In the genomic region with DNA sequence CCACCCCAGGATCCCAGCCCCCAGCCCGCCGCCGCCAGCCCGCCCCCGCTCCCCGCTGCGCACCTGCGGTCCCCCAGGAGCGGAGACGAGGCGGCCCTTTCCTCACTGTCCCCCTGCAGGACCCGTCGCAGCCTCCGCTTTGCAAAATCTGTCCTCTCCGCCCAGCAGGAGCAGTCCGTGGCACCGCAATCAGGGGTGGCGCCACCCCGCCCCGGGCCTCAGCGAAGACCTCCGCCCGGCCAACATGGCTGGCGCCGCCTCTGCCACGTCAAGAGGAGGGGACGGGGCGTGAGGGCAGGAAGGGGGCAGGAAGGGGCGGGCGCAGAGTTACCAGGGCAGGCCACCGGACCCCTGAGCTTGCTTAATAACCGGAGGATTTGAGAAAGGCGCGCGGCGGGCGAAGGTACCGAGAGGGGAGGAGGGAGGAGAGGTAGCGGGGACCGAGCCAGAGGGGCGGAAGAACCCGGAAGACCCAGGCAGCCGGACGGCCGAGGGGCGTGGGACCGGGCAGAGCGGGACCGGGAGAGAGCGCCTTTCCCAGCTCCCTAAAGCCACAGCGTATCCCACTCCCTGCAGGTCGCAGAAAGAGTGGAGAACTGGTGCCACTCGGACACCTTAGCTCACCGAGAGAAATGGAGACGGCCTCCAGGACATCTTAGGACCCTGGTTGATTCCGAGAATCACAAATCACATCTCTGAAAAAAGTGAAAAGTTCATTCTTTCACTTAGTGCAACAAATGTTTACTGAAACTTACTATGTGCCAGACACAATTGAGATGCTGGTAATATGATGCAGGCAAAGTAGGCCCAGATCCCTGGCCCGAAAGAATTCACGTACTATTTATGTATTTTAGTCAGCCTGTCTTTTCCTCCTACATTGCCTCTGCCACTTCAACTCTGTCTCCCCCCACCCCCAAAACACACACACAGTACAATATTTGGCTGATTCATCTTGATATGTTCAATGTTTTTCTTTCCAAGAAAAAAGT, we compare ENCODE assay signal across 1 cellular context.
TF ChIP-seq lines count a peak whose summit lies in the region.

SEC23A (minus strand) TSS at position 267 of the 989 bp plus-strand sequence. CDS start 7,117 bp downstream, outside the sequence.

TF ChIP-seq in HepG2, 621 proteins besides CTCF, POLR2A, EP300 and RAD21 (continued from another document and continues in another):
- TF ChIP-seq, protein P1, sequence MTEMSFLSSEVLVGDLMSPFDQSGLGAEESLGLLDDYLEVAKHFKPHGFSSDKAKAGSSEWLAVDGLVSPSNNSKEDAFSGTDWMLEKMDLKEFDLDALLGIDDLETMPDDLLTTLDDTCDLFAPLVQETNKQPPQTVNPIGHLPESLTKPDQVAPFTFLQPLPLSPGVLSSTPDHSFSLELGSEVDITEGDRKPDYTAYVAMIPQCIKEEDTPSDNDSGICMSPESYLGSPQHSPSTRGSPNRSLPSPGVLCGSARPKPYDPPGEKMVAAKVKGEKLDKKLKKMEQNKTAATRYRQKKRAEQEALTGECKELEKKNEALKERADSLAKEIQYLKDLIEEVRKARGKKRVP (CRISPR knock-in tag; IDR thresholded peaks at IDR 0.05): peak in 1 of 2 experiments; percentile 92; a peak in 2 of 4 replicates
- peak; percentile 98 for TF ChIP-seq ISX (CRISPR knock-in tag; conservative IDR thresholded peaks at IDR 0.05)
- TF ChIP-seq PREB (CRISPR knock-in tag; IDR thresholded peaks at IDR 0.05): 0 out of 2 replicates have a peak, but pooled peaks have one; percentile 76
- TF ChIP-seq ZNF543 (CRISPR knock-in tag; IDR thresholded peaks at IDR 0.05): peak; percentile 61
- TF ChIP-seq THYN1 (CRISPR knock-in tag; IDR thresholded peaks at IDR 0.05; ENCODE audit: borderline replicate concordance, low read depth): peak; percentile 62; the same call in 1 of the 2 replicates
- TF ChIP-seq SNRNP70 (IDR thresholded peaks at IDR 0.05; ENCODE audit: low read depth, low read length): no peak
- TF ChIP-seq ZNF383 (CRISPR knock-in tag; IDR thresholded peaks at IDR 0.05; ENCODE audit: borderline replicate concordance): peak; percentile 69; the same call in 1 of the 2 replicates
- TF ChIP-seq TOE1 (CRISPR knock-in tag; IDR thresholded peaks at IDR 0.05): peak; percentile 97
- peak; percentile 97; the same call in 1 of the 2 replicates for TF ChIP-seq ZBTB38 (CRISPR knock-in tag; IDR thresholded peaks at IDR 0.05)
- TF ChIP-seq GATAD2A (CRISPR knock-in tag; IDR thresholded peaks at IDR 0.05): peak; percentile 96
- TF ChIP-seq LCORL (IDR thresholded peaks at IDR 0.05): no peak
- peak; percentile 99 for TF ChIP-seq LCORL (CRISPR knock-in tag; IDR thresholded peaks at IDR 0.05)
- TF ChIP-seq, protein P2, sequence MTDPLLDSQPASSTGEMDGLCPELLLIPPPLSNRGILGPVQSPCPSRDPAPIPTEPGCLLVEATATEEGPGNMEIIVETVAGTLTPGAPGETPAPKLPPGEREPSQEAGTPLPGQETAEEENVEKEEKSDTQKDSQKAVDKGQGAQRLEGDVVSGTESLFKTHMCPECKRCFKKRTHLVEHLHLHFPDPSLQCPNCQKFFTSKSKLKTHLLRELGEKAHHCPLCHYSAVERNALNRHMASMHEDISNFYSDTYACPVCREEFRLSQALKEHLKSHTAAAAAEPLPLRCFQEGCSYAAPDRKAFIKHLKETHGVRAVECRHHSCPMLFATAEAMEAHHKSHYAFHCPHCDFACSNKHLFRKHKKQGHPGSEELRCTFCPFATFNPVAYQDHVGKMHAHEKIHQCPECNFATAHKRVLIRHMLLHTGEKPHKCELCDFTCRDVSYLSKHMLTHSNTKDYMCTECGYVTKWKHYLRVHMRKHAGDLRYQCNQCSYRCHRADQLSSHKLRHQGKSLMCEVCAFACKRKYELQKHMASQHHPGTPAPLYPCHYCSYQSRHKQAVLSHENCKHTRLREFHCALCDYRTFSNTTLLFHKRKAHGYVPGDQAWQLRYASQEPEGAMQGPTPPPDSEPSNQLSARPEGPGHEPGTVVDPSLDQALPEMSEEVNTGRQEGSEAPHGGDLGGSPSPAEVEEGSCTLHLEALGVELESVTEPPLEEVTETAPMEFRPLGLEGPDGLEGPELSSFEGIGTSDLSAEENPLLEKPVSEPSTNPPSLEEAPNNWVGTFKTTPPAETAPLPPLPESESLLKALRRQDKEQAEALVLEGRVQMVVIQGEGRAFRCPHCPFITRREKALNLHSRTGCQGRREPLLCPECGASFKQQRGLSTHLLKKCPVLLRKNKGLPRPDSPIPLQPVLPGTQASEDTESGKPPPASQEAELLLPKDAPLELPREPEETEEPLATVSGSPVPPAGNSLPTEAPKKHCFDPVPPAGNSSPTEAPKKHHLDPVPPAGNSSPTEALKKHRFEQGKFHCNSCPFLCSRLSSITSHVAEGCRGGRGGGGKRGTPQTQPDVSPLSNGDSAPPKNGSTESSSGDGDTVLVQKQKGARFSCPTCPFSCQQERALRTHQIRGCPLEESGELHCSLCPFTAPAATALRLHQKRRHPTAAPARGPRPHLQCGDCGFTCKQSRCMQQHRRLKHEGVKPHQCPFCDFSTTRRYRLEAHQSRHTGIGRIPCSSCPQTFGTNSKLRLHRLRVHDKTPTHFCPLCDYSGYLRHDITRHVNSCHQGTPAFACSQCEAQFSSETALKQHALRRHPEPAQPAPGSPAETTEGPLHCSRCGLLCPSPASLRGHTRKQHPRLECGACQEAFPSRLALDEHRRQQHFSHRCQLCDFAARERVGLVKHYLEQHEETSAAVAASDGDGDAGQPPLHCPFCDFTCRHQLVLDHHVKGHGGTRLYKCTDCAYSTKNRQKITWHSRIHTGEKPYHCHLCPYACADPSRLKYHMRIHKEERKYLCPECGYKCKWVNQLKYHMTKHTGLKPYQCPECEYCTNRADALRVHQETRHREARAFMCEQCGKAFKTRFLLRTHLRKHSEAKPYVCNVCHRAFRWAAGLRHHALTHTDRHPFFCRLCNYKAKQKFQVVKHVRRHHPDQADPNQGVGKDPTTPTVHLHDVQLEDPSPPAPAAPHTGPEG (CRISPR knock-in tag; IDR thresholded peaks at IDR 0.05): no peak
- TF ChIP-seq PHF8 (CRISPR knock-in tag; IDR thresholded peaks at IDR 0.05): peak; percentile 99
- peak; percentile 40; the same call in 1 of the 2 replicates for TF ChIP-seq HCFC1 (IDR thresholded peaks at IDR 0.05; ENCODE audit: low read depth, low read length)
- TF ChIP-seq NKX3-1 (CRISPR knock-in tag; IDR thresholded peaks at IDR 0.05): no peak; the same call in 1 of the 2 replicates
- peak; percentile 96 for TF ChIP-seq PBX3 (CRISPR knock-in tag; IDR thresholded peaks at IDR 0.05; ENCODE audit: borderline replicate concordance)
- TF ChIP-seq, protein P3, sequence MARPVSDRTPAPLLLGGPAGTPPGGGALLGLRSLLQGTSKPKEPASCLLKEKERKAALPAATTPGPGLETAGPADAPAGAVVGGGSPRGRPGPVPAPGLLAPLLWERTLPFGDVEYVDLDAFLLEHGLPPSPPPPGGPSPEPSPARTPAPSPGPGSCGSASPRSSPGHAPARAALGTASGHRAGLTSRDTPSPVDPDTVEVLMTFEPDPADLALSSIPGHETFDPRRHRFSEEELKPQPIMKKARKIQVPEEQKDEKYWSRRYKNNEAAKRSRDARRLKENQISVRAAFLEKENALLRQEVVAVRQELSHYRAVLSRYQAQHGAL (CRISPR knock-in tag; IDR thresholded peaks at IDR 0.05; ENCODE audit: not compliant biosample characterization): peak; percentile 87
- TF ChIP-seq ZNF292 (CRISPR knock-in tag; IDR thresholded peaks at IDR 0.05; ENCODE audit: borderline replicate concordance, low read depth): peak; percentile 95
- peak; percentile 100 for TF ChIP-seq ZBTB7B (CRISPR knock-in tag; IDR thresholded peaks at IDR 0.05)
- peak; percentile 100 for TF ChIP-seq ZNF839 (CRISPR knock-in tag; IDR thresholded peaks at IDR 0.05; ENCODE audit: borderline replicate concordance)
- TF ChIP-seq, protein P4, sequence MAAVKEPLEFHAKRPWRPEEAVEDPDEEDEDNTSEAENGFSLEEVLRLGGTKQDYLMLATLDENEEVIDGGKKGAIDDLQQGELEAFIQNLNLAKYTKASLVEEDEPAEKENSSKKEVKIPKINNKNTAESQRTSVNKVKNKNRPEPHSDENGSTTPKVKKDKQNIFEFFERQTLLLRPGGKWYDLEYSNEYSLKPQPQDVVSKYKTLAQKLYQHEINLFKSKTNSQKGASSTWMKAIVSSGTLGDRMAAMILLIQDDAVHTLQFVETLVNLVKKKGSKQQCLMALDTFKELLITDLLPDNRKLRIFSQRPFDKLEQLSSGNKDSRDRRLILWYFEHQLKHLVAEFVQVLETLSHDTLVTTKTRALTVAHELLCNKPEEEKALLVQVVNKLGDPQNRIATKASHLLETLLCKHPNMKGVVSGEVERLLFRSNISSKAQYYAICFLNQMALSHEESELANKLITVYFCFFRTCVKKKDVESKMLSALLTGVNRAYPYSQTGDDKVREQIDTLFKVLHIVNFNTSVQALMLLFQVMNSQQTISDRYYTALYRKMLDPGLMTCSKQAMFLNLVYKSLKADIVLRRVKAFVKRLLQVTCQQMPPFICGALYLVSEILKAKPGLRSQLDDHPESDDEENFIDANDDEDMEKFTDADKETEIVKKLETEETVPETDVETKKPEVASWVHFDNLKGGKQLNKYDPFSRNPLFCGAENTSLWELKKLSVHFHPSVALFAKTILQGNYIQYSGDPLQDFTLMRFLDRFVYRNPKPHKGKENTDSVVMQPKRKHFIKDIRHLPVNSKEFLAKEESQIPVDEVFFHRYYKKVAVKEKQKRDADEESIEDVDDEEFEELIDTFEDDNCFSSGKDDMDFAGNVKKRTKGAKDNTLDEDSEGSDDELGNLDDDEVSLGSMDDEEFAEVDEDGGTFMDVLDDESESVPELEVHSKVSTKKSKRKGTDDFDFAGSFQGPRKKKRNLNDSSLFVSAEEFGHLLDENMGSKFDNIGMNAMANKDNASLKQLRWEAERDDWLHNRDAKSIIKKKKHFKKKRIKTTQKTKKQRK (IDR thresholded peaks at IDR 0.05; ENCODE audit: low read length): no peak
- peak; percentile 95 for TF ChIP-seq HES4 (CRISPR knock-in tag; IDR thresholded peaks at IDR 0.05; ENCODE audit: borderline replicate concordance)
- TF ChIP-seq FOXK1 (CRISPR knock-in tag; IDR thresholded peaks at IDR 0.05; ENCODE audit: borderline replicate concordance, low read depth): peak; percentile 81; the same call in 1 of the 2 replicates
- TF ChIP-seq ZNF329 (CRISPR knock-in tag; IDR thresholded peaks at IDR 0.05; ENCODE audit: low read depth): peak; percentile 95
- TF ChIP-seq CEBPG (CRISPR knock-in tag; IDR thresholded peaks at IDR 0.05): peak; percentile 98
- TF ChIP-seq ZNF30 (CRISPR knock-in tag; IDR thresholded peaks at IDR 0.05): no peak
- peak; percentile 99 for TF ChIP-seq ZNF580 (CRISPR knock-in tag; IDR thresholded peaks at IDR 0.05; ENCODE audit: borderline replicate concordance, low read depth)
- TF ChIP-seq ZBTB33 (CRISPR knock-in tag; IDR thresholded peaks at IDR 0.05): peak; percentile 82
- peak; percentile 25; the same call in 1 of the 2 replicates for TF ChIP-seq ZNF737 (CRISPR knock-in tag; IDR thresholded peaks at IDR 0.05; ENCODE audit: borderline replicate concordance)
- TF ChIP-seq ZNF225 (CRISPR knock-in tag; IDR thresholded peaks at IDR 0.05): peak; percentile 100
- TF ChIP-seq ZNF446 (CRISPR knock-in tag; IDR thresholded peaks at IDR 0.05): peak; percentile 94
- peak; percentile 96 for TF ChIP-seq RFXAP (CRISPR knock-in tag; IDR thresholded peaks at IDR 0.05; ENCODE audit: borderline replicate concordance)
